Comparison of ENCODE assay signal across 8 cellular contexts in the genomic region with DNA sequence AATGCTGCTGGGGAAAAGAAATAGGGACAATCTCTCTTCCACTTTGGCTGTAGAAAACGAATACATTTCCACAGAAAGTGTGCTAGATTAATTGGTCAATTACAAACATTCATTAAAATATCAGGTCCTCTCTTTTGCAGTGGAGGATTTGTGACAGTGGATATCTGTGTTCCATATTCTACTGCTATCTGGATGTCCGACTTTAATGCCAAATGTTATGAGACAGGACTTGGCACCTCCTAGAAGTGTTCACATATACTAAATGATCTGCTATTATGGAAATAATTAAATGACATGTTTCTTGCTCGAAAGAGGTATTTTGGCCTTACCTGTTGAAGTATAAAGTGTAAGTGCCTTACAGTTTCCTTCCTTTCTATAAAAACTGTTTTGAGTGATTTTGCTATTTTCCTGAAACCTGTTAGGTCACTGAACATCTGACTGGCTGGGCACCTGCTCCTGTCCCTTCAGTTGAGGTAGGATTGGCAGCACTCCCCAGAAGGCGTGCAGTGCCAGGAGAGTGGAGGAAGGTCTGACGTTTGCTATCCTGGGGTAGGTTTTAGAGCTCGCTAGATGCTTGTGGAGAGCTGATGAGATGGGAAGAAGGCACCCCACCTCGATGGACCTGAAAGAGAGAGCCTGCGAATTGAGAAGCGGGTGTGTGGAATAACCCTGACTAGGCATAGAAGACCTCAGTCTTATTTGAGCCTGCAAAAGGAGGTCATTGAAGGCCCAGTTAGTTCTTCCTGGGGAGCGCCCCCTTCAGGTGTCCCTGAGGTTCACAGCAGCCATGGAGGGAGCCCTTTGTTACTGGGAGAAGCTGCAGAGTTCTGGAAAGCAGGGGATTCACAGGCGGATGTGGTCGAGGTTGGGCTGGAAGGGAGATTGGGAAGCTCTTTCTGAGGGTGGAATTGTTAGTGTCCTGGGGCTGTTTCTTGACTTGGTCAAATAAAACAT.
A peak's percentile ranks its signal among the peaks of the same experiment; 100 is the strongest.
DNase-seq lines count a peak whose midpoint lies in the region; ATAC-seq and TF ChIP-seq lines count a peak whose summit lies in the region.

No MANE protein-coding gene starts in this region.

- peaks cover 22% of the 10 kb centered on the region for H3K4me1 Mint-ChIP-seq in T-helper 2 cell treated with Interferon-gamma antibody and Interleukin-4, amounts not matched to agents 5 μg/mL and 100 μg/mL, for 36 hours (ENCODE audit: low read depth)
- peaks cover 28% of the 10 kb centered on the region for H3K4me1 Mint-ChIP-seq in progenitor cell of endocrine pancreas (ENCODE audit: low read depth)

- H3K4me3 ChIP-seq in fibroblast of pulmonary artery (replicated peaks; ENCODE audit: low read depth, low read length) = peak overlapping the region; percentile 96

- peaks cover 20% of the 10 kb centered on the region for H3K9me3 Mint-ChIP-seq in T-helper 2 cell treated with Interferon-gamma antibody and Interleukin-4, amounts not matched to agents 5 μg/mL and 100 μg/mL, for 36 hours
- H3K9me3 Mint-ChIP-seq in progenitor cell of endocrine pancreas (ENCODE audit: low read depth) = no peaks in the 10 kb centered on the region

- H3K27me3 Mint-ChIP-seq in T-helper 2 cell treated with Interferon-gamma antibody and Interleukin-4, amounts not matched to agents 5 μg/mL and 100 μg/mL, for 36 hours (ENCODE audit: low read depth) = no peaks in the 10 kb centered on the region
- no peaks in the 10 kb centered on the region for H3K27me3 Mint-ChIP-seq in progenitor cell of endocrine pancreas

- DNase-seq in activated T-cell treated with anti-CD3 and anti-CD28 coated beads, Interleukin-2, amount 50 U/mL, for 1 hour = peak; percentile 23
- DNase-seq in activated T-cell treated with anti-CD3 and anti-CD28 coated beads for 4 hours (no peak), fibroblast of pulmonary artery (ENCODE audit: low read depth) (no peak), progenitor cell of endocrine pancreas (ENCODE audit: low spot score, unreplicated experiment) (no peak), T1000 (lab: John Stamatoyannopoulos, UW) (no peak), mesenteric fat pad (ENCODE audit: low spot score) (no peak)
- no peak for DNase-seq in T-helper 2 cell treated with Interferon-gamma antibody and Interleukin-4, amounts not matched to agents 5 μg/mL and 100 μg/mL, for 36 hours (ENCODE audit: low spot score)

- peaks cover 57% of the 10 kb centered on the region for H3K36me3 Mint-ChIP-seq in T-helper 2 cell treated with Interferon-gamma antibody and Interleukin-4, amounts not matched to agents 5 μg/mL and 100 μg/mL, for 36 hours (ENCODE audit: low read depth)
- H3K36me3 Mint-ChIP-seq in progenitor cell of endocrine pancreas (ENCODE audit: insufficient read depth) = peaks cover 13% of the 10 kb centered on the region

- TF ChIP-seq CTCF in fibroblast of pulmonary artery (IDR thresholded peaks at IDR 0.05; ENCODE audit: low read length, missing control alignments) (peak; percentile 28), progenitor cell of endocrine pancreas (IDR thresholded peaks at IDR 0.05; ENCODE audit: unreplicated experiment) (peak; percentile 56)

- H3K4me3 Mint-ChIP-seq in T-helper 2 cell treated with Interferon-gamma antibody and Interleukin-4, amounts not matched to agents 5 μg/mL and 100 μg/mL, for 36 hours = peak overlapping the region; percentile 100
- peak overlapping the region; percentile 100 for H3K4me3 Mint-ChIP-seq in progenitor cell of endocrine pancreas (ENCODE audit: low read depth)

- peak overlapping the region; percentile 90 for H3K27ac Mint-ChIP-seq in T-helper 2 cell treated with Interferon-gamma antibody and Interleukin-4, amounts not matched to agents 5 μg/mL and 100 μg/mL, for 36 hours
- H3K27ac Mint-ChIP-seq in progenitor cell of endocrine pancreas = peak overlapping the region; percentile 100

- no peak for ATAC-seq in HG03432 (IDR thresholded peaks at IDR 0.05; ENCODE audit: unreplicated experiment)
